Comparison of ENCODE assay signal across 2 cellular contexts in genomic region chr1:191588905-191589304, GRCh38.
TF ChIP-seq lines count a peak whose summit lies in the region.

No MANE protein-coding gene starts in this region.

TF ChIP-seq in IMR-90, 13 proteins besides CTCF, POLR2A, EP300 and RAD21:
- TF ChIP-seq MXI1 (IDR thresholded peaks at IDR 0.05; ENCODE audit: borderline replicate concordance, low read depth, low read length): no peak
- TF ChIP-seq RCOR1 (IDR thresholded peaks at IDR 0.05; ENCODE audit: insufficient replicate concordance, low read length): no peak
- TF ChIP-seq SMC3 (IDR thresholded peaks at IDR 0.05; ENCODE audit: low read depth, low read length): no peak
- no peak for TF ChIP-seq FOS (IDR thresholded peaks at IDR 0.05; ENCODE audit: low read depth, low read length)
- TF ChIP-seq MAZ (IDR thresholded peaks at IDR 0.05; ENCODE audit: borderline replicate concordance, low read depth, low read length): no peak

TF ChIP-seq in K562, 482 proteins besides CTCF, POLR2A, EP300 and RAD21:
- TF ChIP-seq SMARCE1 (IDR thresholded peaks at IDR 0.05) (no peak), PREB (CRISPR knock-in tag; IDR thresholded peaks at IDR 0.05) (no peak), PHB (CRISPR knock-in tag; IDR thresholded peaks at IDR 0.05) (no peak), TCFL5 (CRISPR knock-in tag; conservative IDR thresholded peaks at IDR 0.05) (no peak)
